ENCODE assay signal across 25 cellular contexts in the genomic region with DNA sequence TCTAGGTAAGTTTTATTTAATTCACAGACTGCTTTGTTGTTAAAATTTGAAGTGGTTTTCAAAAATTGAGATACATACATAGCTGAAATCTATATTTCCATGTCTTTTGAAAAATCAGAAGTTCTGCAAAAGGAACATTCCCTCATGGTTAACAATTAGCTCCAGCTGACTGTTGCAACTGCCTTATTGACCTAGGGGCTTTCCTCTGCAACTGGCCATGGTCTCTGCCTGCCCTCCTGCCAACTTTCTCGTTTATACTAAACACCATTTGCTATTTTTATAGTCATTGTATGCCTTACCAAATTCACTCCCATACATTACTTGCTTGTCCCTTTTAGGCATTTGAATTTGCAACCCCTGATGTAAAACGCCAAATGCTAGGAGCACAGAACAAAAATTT.
"Had no signal": no experiment of that assay in that cellular context is flagged by ENCODE, and none has a peak within 500 bp of the region (broad histone marks: within the 10 kb centered on the region; RNA-seq: fewer than 3 reads in every experiment).

No MANE protein-coding gene starts in this region.

- H3K4me3 ChIP-seq: heart right ventricle, left lung, mucosa of descending colon, pancreas, prostate gland, sigmoid colon, spleen, tibial nerve, uterus had no signal

- H3K27me3 ChIP-seq: heart right ventricle, left lung, pancreas, sigmoid colon, spleen, tibial nerve, uterus had no signal

- ATAC-seq: left cardiac atrium; naive thymus-derived CD4-positive, alpha-beta T cell; natural killer cell treated with Interleukin-12 subunit alpha and Interleukin-12 subunit beta and Interleukin-15 and Interleukin-18, amount 100 ng/mL, for 72 hours; pancreas; right cardiac atrium; stimulated activated memory B cell treated with anti-CD40 and anti-IgM and Interleukin-4, amounts not matched to agents 10 μg/mL and 1 μg/mL and 100 μg/mL, for 72 hours; stimulated activated naive CD8-positive, alpha-beta T cell treated with anti-CD3 and anti-CD28 coated beads, Interleukin-15, amount 100 ng/mL, for 72 hours had no signal

- H3K9me3 ChIP-seq: left lung, mucosa of descending colon, pancreas, prostate gland, sigmoid colon, tibial nerve, uterus had no signal

- H3K9me3 Mint-ChIP-seq: type B pancreatic cell had no signal

- H3K36me3 Mint-ChIP-seq: memory B cell; naive thymus-derived CD4-positive, alpha-beta T cell; natural killer cell treated with Interleukin-12 subunit alpha and Interleukin-12 subunit beta and Interleukin-15 and Interleukin-18, amount 100 ng/mL, for 72 hours; stimulated activated memory B cell treated with anti-CD40 and anti-IgM and Interleukin-4, amounts not matched to agents 10 μg/mL and 1 μg/mL and 100 μg/mL, for 72 hours; type B pancreatic cell had no signal

- H3K4me3 Mint-ChIP-seq: memory B cell; naive thymus-derived CD4-positive, alpha-beta T cell; natural killer cell treated with Interleukin-12 subunit alpha and Interleukin-12 subunit beta and Interleukin-15 and Interleukin-18, amount 100 ng/mL, for 72 hours; stimulated activated memory B cell treated with anti-CD40 and anti-IgM and Interleukin-4, amounts not matched to agents 10 μg/mL and 1 μg/mL and 100 μg/mL, for 72 hours; stimulated activated naive CD8-positive, alpha-beta T cell treated with anti-CD3 and anti-CD28 coated beads, Interleukin-15, amount 100 ng/mL, for 72 hours; type B pancreatic cell had no signal

- H3K27ac ChIP-seq: heart right ventricle, left lung, pancreas, prostate gland, sigmoid colon, spleen, tibial nerve, uterus had no signal

- H3K36me3 ChIP-seq: heart right ventricle, left lung, pancreas, prostate gland, sigmoid colon, spleen, tibial nerve, uterus had no signal

- H3K4me1 Mint-ChIP-seq: memory B cell; stimulated activated memory B cell treated with anti-CD40 and anti-IgM and Interleukin-4, amounts not matched to agents 10 μg/mL and 1 μg/mL and 100 μg/mL, for 72 hours; stimulated activated naive CD8-positive, alpha-beta T cell treated with anti-CD3 and anti-CD28 coated beads, Interleukin-15, amount 100 ng/mL, for 72 hours had no signal

- H3K27me3 Mint-ChIP-seq: memory B cell; naive thymus-derived CD4-positive, alpha-beta T cell; natural killer cell treated with Interleukin-12 subunit alpha and Interleukin-12 subunit beta and Interleukin-15 and Interleukin-18, amount 100 ng/mL, for 72 hours; stimulated activated memory B cell treated with anti-CD40 and anti-IgM and Interleukin-4, amounts not matched to agents 10 μg/mL and 1 μg/mL and 100 μg/mL, for 72 hours; stimulated activated naive CD8-positive, alpha-beta T cell treated with anti-CD3 and anti-CD28 coated beads, Interleukin-15, amount 100 ng/mL, for 72 hours; type B pancreatic cell had no signal

- H3K27ac Mint-ChIP-seq: memory B cell; naive thymus-derived CD4-positive, alpha-beta T cell; natural killer cell treated with Interleukin-12 subunit alpha and Interleukin-12 subunit beta and Interleukin-15 and Interleukin-18, amount 100 ng/mL, for 72 hours; stimulated activated memory B cell treated with anti-CD40 and anti-IgM and Interleukin-4, amounts not matched to agents 10 μg/mL and 1 μg/mL and 100 μg/mL, for 72 hours; stimulated activated naive CD8-positive, alpha-beta T cell treated with anti-CD3 and anti-CD28 coated beads, Interleukin-15, amount 100 ng/mL, for 72 hours; type B pancreatic cell had no signal

- H3K4me1 ChIP-seq: left lung, prostate gland, spleen, tibial nerve, uterus had no signal

- DNase-seq: heart right ventricle; hippocampal formation; kidney glomerular epithelial cell; left cardiac atrium; left lung; mucosa of descending colon; naive thymus-derived CD4-positive, alpha-beta T cell; pancreas; posterior cingulate gyrus; retina; right cardiac atrium; sigmoid colon; spleen; stimulated activated CD4-positive, alpha-beta T cell treated with anti-CD3 and anti-CD28 coated beads, Interleukin-4, amount 100 ng/mL, for 4 hours; stimulated activated CD8-positive, alpha-beta memory T cell treated with anti-CD3 and anti-CD28 coated beads, Interleukin-4, amount 100 ng/mL, for 48 hours; stimulated activated naive CD4-positive, alpha-beta T cell treated with Interleukin-2 at 50 U/mL for 16 hours; stimulated activated naive CD8-positive, alpha-beta T cell treated with anti-CD3 and anti-CD28 coated beads, Interleukin-15, amount 100 ng/mL, for 72 hours; substantia nigra; uterus had no signal
